In the genomic region with DNA sequence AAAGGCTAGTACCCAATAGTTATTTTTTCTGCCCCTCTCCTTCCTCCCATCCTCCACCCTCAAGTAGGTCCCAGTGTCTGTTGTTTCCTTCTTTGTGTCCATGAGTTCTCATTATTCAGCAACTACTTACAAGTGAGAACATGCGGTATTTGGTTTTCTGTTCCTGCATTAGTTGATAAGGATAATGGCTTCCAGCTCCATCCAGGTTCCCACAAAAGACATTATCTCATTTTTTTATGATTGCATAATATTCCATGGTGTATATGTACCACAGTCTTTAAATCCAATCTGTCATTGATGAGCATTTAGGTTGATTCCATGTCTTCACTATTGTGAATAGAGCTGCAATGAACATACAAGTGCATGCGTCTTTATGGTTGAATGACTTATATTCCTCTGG, we compare ENCODE assay signal across 26 cellular contexts.
DNase-seq lines count a peak whose midpoint lies in the region; ATAC-seq, FAIRE-seq and TF ChIP-seq lines count a peak whose summit lies in the region.
"Had no signal": no experiment of that assay in that cellular context is flagged by ENCODE, and none has a peak within 500 bp of the region (broad histone marks: within the 10 kb centered on the region; RNA-seq: fewer than 3 reads in every experiment).

No MANE protein-coding gene starts in this region.

- no peak overlapping the region for H3K4me3 Mint-ChIP-seq in nephron
- H3K4me3 Mint-ChIP-seq: CD4-positive, CD25-positive, alpha-beta regulatory T cell; CD8-positive, alpha-beta T cell; GM23338; H9 had no signal

- H3K4me2 ChIP-seq in BLaER1, result peak overlapping the region; percentile 76
- H3K4me2 ChIP-seq: A549, GM23338 had no signal

- H3K36me3 ChIP-seq in BLaER1 (peaks cover 5% of the 10 kb centered on the region; the same call in 1 of the 2 replicates), bronchial epithelial cell (ENCODE audit: control insufficient read depth, insufficient read depth, low read length) (no peaks in the 10 kb centered on the region), adrenal gland (replicated peaks in 1 of 2) (no peaks in the 10 kb centered on the region)
- H3K36me3 ChIP-seq: BE2C had no signal

- no peak for TF ChIP-seq POLR2A in adrenal gland (IDR thresholded peaks at IDR 0.05)

- H3K36me3 Mint-ChIP-seq in nephron (ENCODE audit: low read depth), result peaks cover 12% of the 10 kb centered on the region
- H3K36me3 Mint-ChIP-seq: CD4-positive, CD25-positive, alpha-beta regulatory T cell; CD8-positive, alpha-beta T cell had no signal

- intact Hi-C loops in adrenal gland (cut with DNase I), result no loop called here

- no peak for ATAC-seq in HG03565 (IDR thresholded peaks at IDR 0.05; ENCODE audit: unreplicated experiment)
- ATAC-seq in GM21381 (IDR thresholded peaks at IDR 0.05; ENCODE audit: unreplicated experiment), result no peak
- no peak for ATAC-seq in HG02642 (IDR thresholded peaks at IDR 0.05; ENCODE audit: poor library complexity, unreplicated experiment)
- ATAC-seq: A549; CD8-positive, alpha-beta T cell; GM12878; GM23338; HCT116 had no signal

- peak overlapping the region; percentile 85 to 99 (median 90) for H3K27ac Mint-ChIP-seq in nephron
- H3K27ac Mint-ChIP-seq: CD4-positive, CD25-positive, alpha-beta regulatory T cell; CD8-positive, alpha-beta T cell; GM23338; H9 had no signal

- no peak for TF ChIP-seq CTCF in D721Med (IDR thresholded peaks at IDR 0.05; ENCODE audit: insufficient read depth, missing control alignments)
- TF ChIP-seq CTCF in bronchial epithelial cell (IDR thresholded peaks at IDR 0.05; ENCODE audit: insufficient read depth, low read length, severe bottlenecking), result no peak
- TF ChIP-seq CTCF in nephron (IDR thresholded peaks at IDR 0.05; ENCODE audit: unreplicated experiment in 3 of 3), result no peak
- no peak for TF ChIP-seq CTCF in adrenal gland (IDR thresholded peaks at IDR 0.05)

- DNase-seq in D721Med (ENCODE audit: insufficient read length, low spot score), result no peak
- peak; percentile 17 for DNase-seq in bronchial epithelial cell (ENCODE audit: low read depth)
- DNase-seq in adrenal gland, result no peak
- DNase-seq: 8988T; ACHN; AML-193; BE2C; Caco-2; CD4-positive, CD25-positive, alpha-beta regulatory T cell; CD8-positive, alpha-beta T cell; DMS 273 treated with DMSO at 0.1 percent for 48 hours; DMS79; EL; GDM1; H9 had no signal

- no peaks in the 10 kb centered on the region for H4K20me1 ChIP-seq in BLaER1

- H3K4me1 Mint-ChIP-seq in nephron, result peaks cover 35% of the 10 kb centered on the region
- H3K4me1 Mint-ChIP-seq: GM23338 had no signal

- peak; percentile 58 for FAIRE-seq in D721Med (lab: Jason Lieb, UNC)
- no peak for FAIRE-seq in bronchial epithelial cell (lab: Jason Lieb, UNC)
- FAIRE-seq: A549, GM12878, GM19239 had no signal

- H3K9me3 Mint-ChIP-seq in nephron, result peaks cover 10% of the 10 kb centered on the region
- H3K9me3 Mint-ChIP-seq: CD8-positive, alpha-beta T cell; GM23338; H9 had no signal

- H3K27ac ChIP-seq in BLaER1 (0 out of 2 replicates have a peak overlapping the region, but pooled peaks have one; percentile 5), adrenal gland (no peak overlapping the region)
- H3K27ac ChIP-seq: A549, C4-2B had no signal

- H3K27me3 Mint-ChIP-seq in nephron (ENCODE audit: low read depth), result no peaks in the 10 kb centered on the region

- H3K4me3 ChIP-seq in BLaER1, result 0 out of 2 replicates have a peak overlapping the region, but pooled peaks have one; percentile 6
- no peak overlapping the region for H3K4me3 ChIP-seq in bronchial epithelial cell (ENCODE audit: low read depth, low read length)
- no peak overlapping the region for H3K4me3 ChIP-seq in adrenal gland
- H3K4me3 ChIP-seq: A549, GM12878, GM23338 had no signal

- peaks cover 60% of the 10 kb centered on the region for H3K4me1 ChIP-seq in BLaER1
- H3K4me1 ChIP-seq in adrenal gland (replicated peaks in 1 of 2), result peaks cover 3 to 14% of the 10 kb centered on the region in 2 donors
- H3K4me1 ChIP-seq: BE2C had no signal

- WGBS in adrenal gland, 4 donors, result 89 to 100% (median 93%) methylated on average over 2 of the region's 2 CpGs

- H3K27me3 ChIP-seq in BLaER1, result no peaks in the 10 kb centered on the region
- no peaks in the 10 kb centered on the region for H3K27me3 ChIP-seq in bronchial epithelial cell (ENCODE audit: control insufficient read depth, insufficient read depth, low read length)
- no peaks in the 10 kb centered on the region for H3K27me3 ChIP-seq in adrenal gland
- H3K27me3 ChIP-seq: BE2C had no signal

- H3K9me3 ChIP-seq in BLaER1 (peaks cover 43% of the 10 kb centered on the region), adrenal gland (replicated peaks in 1 of 3) (no peaks in the 10 kb centered on the region)

- H3K9ac ChIP-seq in BLaER1, result no peak overlapping the region
